1 cellular context compared by ENCODE assay signal in genomic region chr16:58464047-58464915, GRCh38.
TF ChIP-seq lines count a peak whose summit lies in the region.

No MANE protein-coding gene starts in this region.

TF ChIP-seq in HEK293, 187 proteins besides CTCF, POLR2A, EP300 and RAD21 (continued from another document):
- TF ChIP-seq ZNF280C (tag by site-specific recombination; IDR thresholded peaks at IDR 0.05) (no peak), GLI2 (tag by site-specific recombination; IDR thresholded peaks at IDR 0.05; ENCODE audit: borderline replicate concordance, low read depth) (no peak), BCL11A (tag by site-specific recombination; IDR thresholded peaks at IDR 0.05; ENCODE audit: low read depth) (no peak), PATZ1 (tag by site-specific recombination; IDR thresholded peaks at IDR 0.05) (peak; percentile 78), ZBTB1 (tag by site-specific recombination; IDR thresholded peaks at IDR 0.05) (no peak), ZFHX2 (tag by site-specific recombination; conservative IDR thresholded peaks at IDR 0.05) (peak; percentile 69), ZNF202 (tag by site-specific recombination; IDR thresholded peaks at IDR 0.05; ENCODE audit: borderline replicate concordance) (no peak), KLF8 (tag by site-specific recombination; IDR thresholded peaks at IDR 0.05) (peak; percentile 49; the same call in 1 of the 2 replicates), ZNF404 (tag by site-specific recombination; IDR thresholded peaks at IDR 0.05) (no peak), ZBTB10 (tag by site-specific recombination; IDR thresholded peaks at IDR 0.05) (peak; percentile 55; the same call in 1 of the 2 replicates), ZNF140 (tag by site-specific recombination; IDR thresholded peaks at IDR 0.05) (no peak), ZNF624 (tag by site-specific recombination; IDR thresholded peaks at IDR 0.05) (no peak), KLF7 (tag by site-specific recombination; IDR thresholded peaks at IDR 0.05; ENCODE audit: borderline replicate concordance) (no peak), ZNF707 (tag by site-specific recombination; IDR thresholded peaks at IDR 0.05) (no peak), ZNF549 (tag by site-specific recombination; IDR thresholded peaks at IDR 0.05) (no peak), ZNF830 (tag by site-specific recombination; IDR thresholded peaks at IDR 0.05; ENCODE audit: low read depth) (no peak), ZNF274 (IDR thresholded peaks at IDR 0.05; ENCODE audit: low read length) (no peak), ZNF274 (tag by site-specific recombination; IDR thresholded peaks at IDR 0.05; ENCODE audit: borderline replicate concordance) (no peak), TCF7L2 (IDR thresholded peaks at IDR 0.05; ENCODE audit: borderline replicate concordance, low read depth, low read length) (no peak), ZNF701 (tag by site-specific recombination; IDR thresholded peaks at IDR 0.05) (no peak), ZBTB20 (tag by site-specific recombination; IDR thresholded peaks at IDR 0.05) (no peak), ZBTB8A (tag by site-specific recombination; IDR thresholded peaks at IDR 0.05) (peak; percentile 34; the same call in 1 of the 2 replicates), ZIC2 (tag by site-specific recombination; IDR thresholded peaks at IDR 0.05) (peak; percentile 70), ZNF341 (tag by site-specific recombination; IDR thresholded peaks at IDR 0.05; ENCODE audit: low read depth) (no peak), GLIS2 (tag by site-specific recombination; IDR thresholded peaks at IDR 0.05) (peak; percentile 93), ZNF658 (tag by site-specific recombination; IDR thresholded peaks at IDR 0.05) (no peak), SP7 (tag by site-specific recombination; IDR thresholded peaks at IDR 0.05) (peak; percentile 11; the same call in 1 of the 2 replicates), EGR2 (tag by site-specific recombination; IDR thresholded peaks at IDR 0.05; ENCODE audit: low read depth) (peak; percentile 30; the same call in 1 of the 2 replicates), ZNF23 (tag by site-specific recombination; IDR thresholded peaks at IDR 0.05; ENCODE audit: borderline replicate concordance) (no peak), ZNF175 (tag by site-specific recombination; IDR thresholded peaks at IDR 0.05) (no peak), ZNF660 (tag by site-specific recombination; IDR thresholded peaks at IDR 0.05) (0 out of 2 replicates have a peak, but pooled peaks have one; percentile 56), SP3 (tag by site-specific recombination; IDR thresholded peaks at IDR 0.05) (no peak), ZNF335 (tag by site-specific recombination; conservative IDR thresholded peaks at IDR 0.05) (peak; percentile 96), MYNN (tag by site-specific recombination; IDR thresholded peaks at IDR 0.05; ENCODE audit: borderline replicate concordance) (no peak)
- TF ChIP-seq, protein P1, sequence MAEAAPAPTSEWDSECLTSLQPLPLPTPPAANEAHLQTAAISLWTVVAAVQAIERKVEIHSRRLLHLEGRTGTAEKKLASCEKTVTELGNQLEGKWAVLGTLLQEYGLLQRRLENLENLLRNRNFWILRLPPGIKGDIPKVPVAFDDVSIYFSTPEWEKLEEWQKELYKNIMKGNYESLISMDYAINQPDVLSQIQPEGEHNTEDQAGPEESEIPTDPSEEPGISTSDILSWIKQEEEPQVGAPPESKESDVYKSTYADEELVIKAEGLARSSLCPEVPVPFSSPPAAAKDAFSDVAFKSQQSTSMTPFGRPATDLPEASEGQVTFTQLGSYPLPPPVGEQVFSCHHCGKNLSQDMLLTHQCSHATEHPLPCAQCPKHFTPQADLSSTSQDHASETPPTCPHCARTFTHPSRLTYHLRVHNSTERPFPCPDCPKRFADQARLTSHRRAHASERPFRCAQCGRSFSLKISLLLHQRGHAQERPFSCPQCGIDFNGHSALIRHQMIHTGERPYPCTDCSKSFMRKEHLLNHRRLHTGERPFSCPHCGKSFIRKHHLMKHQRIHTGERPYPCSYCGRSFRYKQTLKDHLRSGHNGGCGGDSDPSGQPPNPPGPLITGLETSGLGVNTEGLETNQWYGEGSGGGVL (tag by site-specific recombination; IDR thresholded peaks at IDR 0.05): peak; percentile 96
